Comparison of ENCODE assay signal across 19 cellular contexts in the genomic region with DNA sequence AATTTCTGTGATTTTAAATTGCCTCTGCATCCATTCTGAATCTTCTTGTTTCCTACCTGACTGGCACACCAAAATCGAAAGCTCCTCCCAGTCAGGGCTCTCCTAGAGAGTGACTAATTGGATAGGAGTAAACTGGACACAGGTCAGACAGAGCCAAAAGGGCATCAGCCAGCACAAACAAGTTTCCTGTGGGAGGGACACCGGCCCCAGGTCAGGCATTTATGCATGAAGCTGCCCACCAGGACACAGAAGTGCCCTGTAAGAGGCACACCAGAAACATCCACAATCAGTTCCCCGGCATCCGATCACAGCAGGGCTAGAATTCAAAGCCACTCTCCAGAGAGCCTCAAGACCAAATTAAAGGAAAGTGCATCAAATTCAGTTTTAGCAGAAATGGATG.
"Had no signal": no experiment of that assay in that cellular context is flagged by ENCODE, and none has a peak within 500 bp of the region (broad histone marks: within the 10 kb centered on the region; RNA-seq: fewer than 3 reads in every experiment).

No MANE protein-coding gene starts in this region.

- H3K4me3 Mint-ChIP-seq: activated naive CD8-positive, alpha-beta T cell; naive thymus-derived CD4-positive, alpha-beta T cell had no signal

- H3K27me3 ChIP-seq: upper lobe of left lung had no signal

- H3K9me3 ChIP-seq: left lung, upper lobe of left lung had no signal

- FAIRE-seq: astrocyte had no signal

- H3K27ac ChIP-seq: dorsolateral prefrontal cortex, gastroesophageal sphincter, left lung, parathyroid adenoma, upper lobe of left lung had no signal

- DNase-seq: activated gamma-delta T cell treated with Interleukin-2 at 50 U/mL for 16 hours; activated T-cell treated with anti-CD3 and anti-CD28 coated beads, Interleukin-2, amount 50 U/mL, for 1 hour; central memory CD4-positive, alpha-beta T cell; dorsolateral prefrontal cortex; head of caudate nucleus; hypothalamus; left lung; naive thymus-derived CD4-positive, alpha-beta T cell; nucleus accumbens; right cardiac atrium; stimulated activated CD4-positive, alpha-beta T cell treated with anti-CD3 and anti-CD28 coated beads, Interleukin-4, amount 100 ng/mL, for 24 hours; stimulated activated naive CD4-positive, alpha-beta T cell treated with Interleukin-2 at 50 U/mL for 16 hours; T-helper 9 cell; upper lobe of left lung had no signal

- H3K4me1 ChIP-seq: gastroesophageal sphincter, left lung, parathyroid adenoma, upper lobe of left lung had no signal

- H3K9me3 Mint-ChIP-seq: naive thymus-derived CD4-positive, alpha-beta T cell had no signal

- H3K27ac Mint-ChIP-seq: activated naive CD8-positive, alpha-beta T cell; naive thymus-derived CD4-positive, alpha-beta T cell had no signal

- H3K9ac ChIP-seq: parathyroid adenoma had no signal

- H3K36me3 Mint-ChIP-seq: activated naive CD8-positive, alpha-beta T cell; naive thymus-derived CD4-positive, alpha-beta T cell had no signal

- H3K4me3 ChIP-seq: dorsolateral prefrontal cortex, gastroesophageal sphincter, left lung, lung, upper lobe of left lung had no signal

- H3K36me3 ChIP-seq: gastroesophageal sphincter, left lung, upper lobe of left lung had no signal
